15 cellular contexts compared by ENCODE assay signal in genomic region chr3:177833392-177833791, GRCh38.
DNase-seq lines count a peak whose midpoint lies in the region; TF ChIP-seq lines count a peak whose summit lies in the region.
"Had no signal": no experiment of that assay in that cellular context is flagged by ENCODE, and none has a peak within 500 bp of the region (broad histone marks: within the 10 kb centered on the region; RNA-seq: fewer than 3 reads in every experiment).

No MANE protein-coding gene starts in this region.

- WGBS in adrenal gland, 4 donors: 45 to 68% (median 57%) methylated on average over 2 of the region's 2 CpGs

- DNase-seq in MCF 10A (ENCODE audit: unreplicated experiment): no peak
- DNase-seq in breast epithelium (ENCODE audit: low spot score in 2 of 2): no peak
- peak; percentile 82 for DNase-seq in NCI-H2196 treated with DMSO at 0.1 percent for 48 hours (lab: John Stamatoyannopoulos, UW; ENCODE audit: unreplicated experiment)
- DNase-seq in adrenal gland: no peak
- DNase-seq in colonic mucosa: no peak
- no peak for DNase-seq in mesenteric fat pad (ENCODE audit: low spot score)
- DNase-seq: activated CD4-positive, CD25-positive, alpha-beta regulatory T cell; activated naive CD4-positive, alpha-beta T cell treated with anti-CD3 and anti-CD28 coated beads, Interleukin-2, amount 10 ng/mL, durations not matched to agents 7 days and 5 days; Caco-2; foreskin melanocyte; MG63; stimulated activated naive CD8-positive, alpha-beta T cell treated with anti-CD3 and anti-CD28 coated beads, Interleukin-15, amount 100 ng/mL, for 72 hours had no signal

- no peak overlapping the region for H3K9ac ChIP-seq in subcutaneous abdominal adipose tissue (ENCODE audit: low read length in 5 of 5)
- no peak overlapping the region for H3K9ac ChIP-seq in colonic mucosa (ENCODE audit: low read depth in 2 of 2, low read length in 2 of 2)

- TF ChIP-seq POLR2A in breast epithelium (IDR thresholded peaks at IDR 0.05) (no peak), adrenal gland (IDR thresholded peaks at IDR 0.05) (no peak)

- intact Hi-C loops in MCF 10A (cut with micrococcal nuclease): loop anchor here (10.0 kb wide), 1 partner anchor 491 kb away; no protein-coding TSS in a partner anchor
- intact Hi-C loops in breast epithelium (cut with DNase I; ENCODE audit: low total_unique reads): no loop called here
- intact Hi-C loops in adrenal gland (cut with DNase I): no loop called here
- intact Hi-C loops in colonic mucosa (cut with DNase I): no loop called here

- no peaks in the 10 kb centered on the region for H3K9me3 ChIP-seq in breast epithelium
- no peaks in the 10 kb centered on the region for H3K9me3 ChIP-seq in subcutaneous abdominal adipose tissue (ENCODE audit: control insufficient read depth in 5 of 5, low read length in 5 of 5)
- no peaks in the 10 kb centered on the region for H3K9me3 ChIP-seq in adrenal gland (replicated peaks in 1 of 3)
- H3K9me3 ChIP-seq in colonic mucosa: no peaks in the 10 kb centered on the region
- H3K9me3 ChIP-seq: Caco-2, MG63 had no signal

- POLR2A ChIA-PET in MCF 10A (lab: Yijun Ruan, JAX): interaction anchor here (0.8 to 1.9 kb wide), 6 partner anchors 10 to 113 kb away, joined by 3 to 4 read pairs (median 4); no protein-coding TSS in a partner anchor

- H3K36me3 ChIP-seq in breast epithelium (no peaks in the 10 kb centered on the region), subcutaneous abdominal adipose tissue (ENCODE audit: control insufficient read depth in 5 of 5, insufficient read depth in 5 of 5, low read length in 5 of 5) (no peaks in the 10 kb centered on the region), adrenal gland (replicated peaks in 1 of 2) (no peaks in the 10 kb centered on the region), colonic mucosa (no peaks in the 10 kb centered on the region)
- H3K36me3 ChIP-seq: MG63 had no signal

- peak overlapping the region; percentile 90 for H3K27ac Mint-ChIP-seq in MCF 10A (ENCODE audit: low read depth, unreplicated experiment)
- H3K27ac Mint-ChIP-seq: activated naive CD4-positive, alpha-beta T cell treated with anti-CD3 and anti-CD28 coated beads, Interleukin-2, amount 10 ng/mL, durations not matched to agents 7 days and 5 days; stimulated activated naive CD8-positive, alpha-beta T cell treated with anti-CD3 and anti-CD28 coated beads, Interleukin-15, amount 100 ng/mL, for 72 hours had no signal

- peaks cover 80% of the 10 kb centered on the region for H3K4me1 Mint-ChIP-seq in MCF 10A (ENCODE audit: insufficient read depth, unreplicated experiment)
- H3K4me1 Mint-ChIP-seq: activated naive CD4-positive, alpha-beta T cell treated with anti-CD3 and anti-CD28 coated beads, Interleukin-2, amount 10 ng/mL, durations not matched to agents 7 days and 5 days had no signal

- no peaks in the 10 kb centered on the region for H3K9me3 Mint-ChIP-seq in MCF 10A (ENCODE audit: unreplicated experiment)
- H3K9me3 Mint-ChIP-seq: activated naive CD4-positive, alpha-beta T cell treated with anti-CD3 and anti-CD28 coated beads, Interleukin-2, amount 10 ng/mL, durations not matched to agents 7 days and 5 days had no signal

- H3K27ac ChIP-seq in breast epithelium (no peak overlapping the region), angular gyrus (ENCODE audit: low read depth, low read length) (peak overlapping the region; percentile 46), subcutaneous abdominal adipose tissue (ENCODE audit: low read depth, low read length) (peak overlapping the region; percentile 2), adrenal gland (no peak overlapping the region), colonic mucosa (no peak overlapping the region)
- H3K27ac ChIP-seq: skin epidermis had no signal

- CTCF ChIA-PET in MCF 10A (lab: Yijun Ruan, JAX): interaction anchor here (0.5 to 0.9 kb wide), 2 partner anchors 358 to 810 kb away, joined by 3 to 4 read pairs; no protein-coding TSS in a partner anchor

- H3K27me3 ChIP-seq in breast epithelium (no peaks in the 10 kb centered on the region), subcutaneous abdominal adipose tissue (ENCODE audit: control insufficient read depth in 5 of 5, insufficient read depth in 4 of 5, low read length in 5 of 5) (no peaks in the 10 kb centered on the region), adrenal gland (no peaks in the 10 kb centered on the region), colonic mucosa (no peaks in the 10 kb centered on the region)
- H3K27me3 ChIP-seq: MG63 had no signal

- TF ChIP-seq CTCF in MCF 10A (IDR thresholded peaks at IDR 0.05; ENCODE audit: unreplicated experiment): no peak
- no peak for TF ChIP-seq CTCF in breast epithelium (IDR thresholded peaks at IDR 0.05)
- no peak for TF ChIP-seq CTCF in adrenal gland (IDR thresholded peaks at IDR 0.05)
- TF ChIP-seq CTCF in colonic mucosa (IDR thresholded peaks at IDR 0.05): no peak

- no peaks in the 10 kb centered on the region for H3K27me3 Mint-ChIP-seq in MCF 10A (ENCODE audit: insufficient read depth, unreplicated experiment)
- H3K27me3 Mint-ChIP-seq: activated naive CD4-positive, alpha-beta T cell treated with anti-CD3 and anti-CD28 coated beads, Interleukin-2, amount 10 ng/mL, durations not matched to agents 7 days and 5 days; stimulated activated naive CD8-positive, alpha-beta T cell treated with anti-CD3 and anti-CD28 coated beads, Interleukin-15, amount 100 ng/mL, for 72 hours had no signal

- H3K4me1 ChIP-seq in breast epithelium: peaks cover 0 to 16% of the 10 kb centered on the region in 2 donors
- peaks cover 3 to 33% (median 25%) of the 10 kb centered on the region in 5 donors for H3K4me1 ChIP-seq in subcutaneous abdominal adipose tissue (ENCODE audit: control insufficient read depth in 5 of 5, insufficient read depth in 5 of 5, low read length in 5 of 5)
- H3K4me1 ChIP-seq in adrenal gland (replicated peaks in 1 of 2): peaks cover 3 to 38% of the 10 kb centered on the region in 2 donors
- H3K4me1 ChIP-seq in colonic mucosa: no peaks in the 10 kb centered on the region
- H3K4me1 ChIP-seq: Caco-2 had no signal

- peaks cover 8% of the 10 kb centered on the region for H3K36me3 Mint-ChIP-seq in MCF 10A (ENCODE audit: insufficient read depth, unreplicated experiment)
- H3K36me3 Mint-ChIP-seq: activated naive CD4-positive, alpha-beta T cell treated with anti-CD3 and anti-CD28 coated beads, Interleukin-2, amount 10 ng/mL, durations not matched to agents 7 days and 5 days had no signal

- no peak overlapping the region for H3K4me3 ChIP-seq in breast epithelium
- H3K4me3 ChIP-seq in subcutaneous abdominal adipose tissue (ENCODE audit: low read depth in 1 of 5, low read length in 5 of 5): no peak overlapping the region
- no peak overlapping the region for H3K4me3 ChIP-seq in adrenal gland
- no peak overlapping the region for H3K4me3 ChIP-seq in colonic mucosa
- H3K4me3 ChIP-seq: MG63, skin epidermis had no signal

- peak overlapping the region; percentile 23 for H3K4me3 Mint-ChIP-seq in MCF 10A (ENCODE audit: unreplicated experiment)
- H3K4me3 Mint-ChIP-seq: activated naive CD4-positive, alpha-beta T cell treated with anti-CD3 and anti-CD28 coated beads, Interleukin-2, amount 10 ng/mL, durations not matched to agents 7 days and 5 days; stimulated activated naive CD8-positive, alpha-beta T cell treated with anti-CD3 and anti-CD28 coated beads, Interleukin-15, amount 100 ng/mL, for 72 hours had no signal

- BruUV-seq in MCF 10A (replicated peaks; lab: Mats Ljungman, UMichigan): no TSS peak

Comparison
In these comparisons a context has a peak if more than half of its experiments do, and no peak if none do; other contexts are left out.
1. H3K27ac ChIP-seq: peak in angular gyrus (single experiment) and subcutaneous abdominal adipose tissue (single experiment); none in breast epithelium (0 of 2), adrenal gland (0 of 5) and colonic mucosa (single experiment).